Comparison of ENCODE assay signal across 2 cellular contexts in the genomic region with DNA sequence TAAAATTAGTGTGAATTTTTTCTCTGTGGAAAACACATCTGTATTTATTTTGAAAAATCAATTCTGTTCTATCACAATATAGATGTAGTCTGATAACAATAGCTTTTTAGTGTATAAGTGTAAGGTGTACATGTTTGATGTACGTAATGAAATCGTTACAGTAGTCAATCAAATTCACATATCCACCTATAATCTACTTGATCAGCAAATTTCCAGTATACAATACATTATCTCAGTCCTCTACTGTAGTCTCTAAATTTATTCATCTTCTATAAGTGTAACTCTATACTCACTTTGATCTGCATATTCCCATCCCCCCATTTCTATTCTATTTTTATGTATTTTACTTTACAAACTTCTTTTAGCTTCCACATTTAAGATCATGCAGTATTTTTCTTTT.
A peak's percentile ranks its signal among the peaks of the same experiment; 100 is the strongest.
TF ChIP-seq lines count a peak whose summit lies in the region.

No MANE protein-coding gene starts in this region.

TF ChIP-seq in A549, 52 proteins besides CTCF, POLR2A, EP300 and RAD21:
- no peak for TF ChIP-seq FOSB (CRISPR knock-in tag; IDR thresholded peaks at IDR 0.05)
- peak; percentile 63 for TF ChIP-seq MAFK (IDR thresholded peaks at IDR 0.05; ENCODE audit: partially characterized antibody)

TF ChIP-seq in IMR-90, 13 proteins besides CTCF, POLR2A, EP300 and RAD21:
- TF ChIP-seq SMC3 (IDR thresholded peaks at IDR 0.05; ENCODE audit: low read depth, low read length): no peak
- no peak for TF ChIP-seq CEBPB (IDR thresholded peaks at IDR 0.05; ENCODE audit: low read depth, low read length)
- no peak for TF ChIP-seq BHLHE40 (IDR thresholded peaks at IDR 0.05; ENCODE audit: low read depth, low read length)
- no peak for TF ChIP-seq ELK1 (IDR thresholded peaks at IDR 0.05; ENCODE audit: borderline replicate concordance, low read depth, low read length)
- peak; percentile 38; the same call in 1 of the 2 replicates for TF ChIP-seq MAFK (IDR thresholded peaks at IDR 0.05; ENCODE audit: low read depth, low read length)
